8 cellular contexts compared by ENCODE assay signal in genomic region chr21:28993293-28993629, GRCh38. TPM values are rescaled to one million over a fixed set of nuclear protein-coding genes. Genes with fewer than 3 reads are reported as not detected.
DNase-seq lines count a peak whose midpoint lies in the region; ATAC-seq, FAIRE-seq and TF ChIP-seq lines count a peak whose summit lies in the region.

No MANE protein-coding gene starts in this region.

- ATAC-seq in Panc1 = no peak
- no peak for ATAC-seq in GM19395 (IDR thresholded peaks at IDR 0.05; ENCODE audit: unreplicated experiment)

- dilution Hi-C loops in endothelial cell of umbilical vein (cut with MboI; ENCODE audit: extremely low pct_ligation_motif_present, low sequenced_read_pairs) = no loop called here

- H3K9ac ChIP-seq in endothelial cell of umbilical vein (replicated peaks; ENCODE audit: extremely low read depth, insufficient read depth, low read length) = peak overlapping the region; percentile 6

- no peaks in the 10 kb centered on the region for H3K9me1 ChIP-seq in endothelial cell of umbilical vein (replicated peaks; ENCODE audit: control insufficient read depth, extremely low read depth, insufficient read depth, low read length)

- no peak for TF ChIP-seq POLR2A in endothelial cell of umbilical vein (IDR thresholded peaks at IDR 0.05; ENCODE audit: low read depth, low read length)
- TF ChIP-seq POLR2A in ovary (IDR thresholded peaks at IDR 0.05) = no peak

- POLR2A ChIA-PET in CD8-positive, alpha-beta memory T cell (lab: Charles Lee) = interaction anchor here (0.7 to 3.4 kb wide), 13 partner anchors 8 to 307 kb away, joined by 3 to 65 read pairs (median 5); partner anchors contain the start of genes CCT8, RWDD2B and USP16
- POLR2A ChIA-PET in Panc1 (lab: Charles Lee) (interaction anchor here (0.8 to 0.9 kb wide), 2 partner anchors 10 to 31 kb away, joined by 3 to 24 read pairs; partner anchors contain the start of gene USP16), endothelial cell of umbilical vein (lab: Charles Lee) (interaction anchor here (1.1 to 1.3 kb wide), 2 partner anchors 9 to 31 kb away, joined by 7 to 19 read pairs; partner anchors contain the start of gene USP16)

- CTCF ChIA-PET in CD8-positive, alpha-beta memory T cell (lab: Charles Lee) = interaction anchor here (0.7 to 1.6 kb wide), 7 partner anchors 9 to 84 kb away, joined by 3 to 12 read pairs (median 5); no protein-coding TSS in a partner anchor
- CTCF ChIA-PET in Panc1 (lab: Charles Lee) (no interaction called here), endothelial cell of umbilical vein (lab: Charles Lee) (interaction anchor here (0.8 to 1.9 kb wide), 3 partner anchors 9 to 29 kb away, joined by 3 to 9 read pairs (median 4); no protein-coding TSS in a partner anchor)

- H3K79me2 ChIP-seq in endothelial cell of umbilical vein (ENCODE audit: control insufficient read depth, insufficient read depth, low read length) = peaks cover 36% of the 10 kb centered on the region

- no peaks in the 10 kb centered on the region for H3K27me3 Mint-ChIP-seq in CD8-positive, alpha-beta memory T cell

- peaks cover 34% of the 10 kb centered on the region for H3K4me1 ChIP-seq in CD8-positive, alpha-beta memory T cell (ENCODE audit: insufficient read depth, low read length)
- H3K4me1 ChIP-seq in Panc1 (ENCODE audit: control insufficient read depth, insufficient read depth, low read length) = peaks cover 5% of the 10 kb centered on the region; the same call in 1 of the 2 replicates
- H3K4me1 ChIP-seq in endothelial cell of umbilical vein (ENCODE audit: control insufficient read depth, extremely low read depth, insufficient read depth, low read length) = peaks cover 13% of the 10 kb centered on the region
- H3K4me1 ChIP-seq in ovary (ENCODE audit: insufficient read depth) = peaks cover 3% of the 10 kb centered on the region

- TF ChIP-seq CTCF in Panc1 (IDR thresholded peaks at IDR 0.05) = no peak
- TF ChIP-seq CTCF in endothelial cell of umbilical vein (IDR thresholded peaks at IDR 0.05; ENCODE audit: extremely low read depth in 1 of 2, insufficient read depth in 1 of 2, low read depth in 1 of 2, low read length in 2 of 2) = no peak
- no peak for TF ChIP-seq CTCF in ovary (IDR thresholded peaks at IDR 0.05)

- peak overlapping the region; percentile 2 for H2AFZ ChIP-seq in endothelial cell of umbilical vein (ENCODE audit: low read depth, low read length)

- no peaks in the 10 kb centered on the region for H3K9me3 ChIP-seq in CD8-positive, alpha-beta memory T cell (ENCODE audit: low read length)
- H3K9me3 ChIP-seq in Panc1 (ENCODE audit: control insufficient read depth, insufficient read depth, low read depth, low read length) = no peaks in the 10 kb centered on the region
- H3K9me3 ChIP-seq in endothelial cell of umbilical vein (replicated peaks; ENCODE audit: control insufficient read depth, insufficient read depth, low read length) = no peaks in the 10 kb centered on the region
- no peaks in the 10 kb centered on the region for H3K9me3 ChIP-seq in ovary

- H3K4me3 Mint-ChIP-seq in CD8-positive, alpha-beta memory T cell = peak overlapping the region; percentile 85 to 97 (median 95)

- no peaks in the 10 kb centered on the region for H4K20me1 ChIP-seq in endothelial cell of umbilical vein (replicated peaks; ENCODE audit: control insufficient read depth, extremely low read depth, insufficient read depth, low read length)

- DNase-seq in CD8-positive, alpha-beta memory T cell = no peak
- DNase-seq in Panc1 (ENCODE audit: low read depth, low spot score) (no peak), endothelial cell of umbilical vein (ENCODE audit: low read depth, low spot score) (no peak), ovary (no peak), NCI-H2107 treated with DMSO at 0.1 percent for 48 hours (lab: John Stamatoyannopoulos, UW; ENCODE audit: unreplicated experiment) (no peak), putamen (ENCODE audit: low spot score) (no peak), Kasumi-1 (lab: John Stamatoyannopoulos, UW) (no peak)

- peak overlapping the region; percentile 88 for H3K4me3 ChIP-seq in CD8-positive, alpha-beta memory T cell (ENCODE audit: low read length)
- H3K4me3 ChIP-seq in Panc1 (ENCODE audit: low read depth in 2 of 2, low read length in 2 of 2) (peak overlapping the region; percentile 93 to 97), endothelial cell of umbilical vein (replicated peaks in 1 of 3; ENCODE audit: insufficient read depth in 1 of 3, low read depth in 1 of 3, low read length in 3 of 3) (peak overlapping the region in 2 of 3 experiments; percentile 18), ovary (peak overlapping the region; percentile 65)

- H3K9me3 Mint-ChIP-seq in CD8-positive, alpha-beta memory T cell = no peaks in the 10 kb centered on the region

- 29 to 38% (median 37%) methylated on average over 4 of the region's 4 CpGs for WGBS in ovary, 3 donors

- in situ Hi-C loops in Panc1 (cut with HindIII; ENCODE audit: low pct_unique_long_range_greater_than_20kb, low sequenced_read_pairs) = no loop called here

- intact Hi-C loops in Panc1 (cut with micrococcal nuclease; ENCODE audit: unreplicated experiment) = no loop called here
- intact Hi-C loops in endothelial cell of umbilical vein (cut with micrococcal nuclease) = loop anchor here (1.0 to 2.0 kb wide), 2 partner anchors 9 to 80 kb away; partner anchors contain the start of gene CCT8
- intact Hi-C loops in ovary (cut with DNase I) = no loop called here

- no peaks in the 10 kb centered on the region for H3K27me3 ChIP-seq in CD8-positive, alpha-beta memory T cell (ENCODE audit: insufficient read depth, low read length, poor library complexity, severe bottlenecking)
- H3K27me3 ChIP-seq in Panc1 (ENCODE audit: control insufficient read depth, insufficient read depth, low read length) = no peaks in the 10 kb centered on the region
- H3K27me3 ChIP-seq in endothelial cell of umbilical vein (ENCODE audit: control insufficient read depth in 2 of 2, insufficient read depth in 2 of 2, low read length in 2 of 2) = no peaks in the 10 kb centered on the region
- H3K27me3 ChIP-seq in ovary = no peaks in the 10 kb centered on the region

- TSS peak; percentile 99 for BruUV-seq in Panc1 (replicated peaks; lab: Mats Ljungman, UMichigan)
- BruUV-seq in endothelial cell of umbilical vein (replicated peaks; lab: Mats Ljungman, UMichigan) = TSS peak; percentile 99

- H3K4me1 Mint-ChIP-seq in CD8-positive, alpha-beta memory T cell = peaks cover 33 to 49% (median 48%) of the 10 kb centered on the region in 3 donors

- peak overlapping the region; percentile 78 to 100 (median 98) for H3K27ac Mint-ChIP-seq in CD8-positive, alpha-beta memory T cell

- peaks cover 0 to 22% (median 2%) of the 10 kb centered on the region in 3 donors for H3K36me3 Mint-ChIP-seq in CD8-positive, alpha-beta memory T cell

- no peak for FAIRE-seq in endothelial cell of umbilical vein (lab: Jason Lieb, UNC)

- H3K36me3 ChIP-seq in CD8-positive, alpha-beta memory T cell (ENCODE audit: insufficient read depth, low read length) = no peaks in the 10 kb centered on the region
- peaks cover 4% of the 10 kb centered on the region; the same call in 1 of the 2 replicates for H3K36me3 ChIP-seq in Panc1 (ENCODE audit: control insufficient read depth, insufficient read depth, low read length)
- no peaks in the 10 kb centered on the region for H3K36me3 ChIP-seq in endothelial cell of umbilical vein (ENCODE audit: control insufficient read depth in 2 of 2, extremely low read depth in 1 of 2, insufficient read depth in 2 of 2, low read length in 2 of 2)
- H3K36me3 ChIP-seq in ovary = no peaks in the 10 kb centered on the region

- H3K27ac ChIP-seq in CD8-positive, alpha-beta memory T cell (ENCODE audit: low read depth, low read length) = peak overlapping the region; percentile 91
- H3K27ac ChIP-seq in Panc1 (ENCODE audit: low read length) (peak overlapping the region; percentile 87), endothelial cell of umbilical vein (ENCODE audit: insufficient read depth, low read depth, low read length) (peak overlapping the region; percentile 52), ovary (peak overlapping the region in 1 of 2 donors; percentile 68)

- no peak for TF ChIP-seq EP300 in ovary (IDR thresholded peaks at IDR 0.05)

- peak overlapping the region; percentile 22 for H3K4me2 ChIP-seq in endothelial cell of umbilical vein (ENCODE audit: insufficient read depth, low read length)

RNA-seq across cellular contexts. Expression of gene LTN1, which starts 0.6 kb away (rescaled TPM):
- 10 to 100 TPM; 22.1 to 23.2 TPM for total RNA-seq in CD8-positive, alpha-beta memory T cell
- polyA plus RNA-seq in CD8-positive, alpha-beta memory T cell = 15.7 TPM
- total RNA-seq in Panc1 (2021; ENCODE audit: unreplicated experiment) (19.7 TPM), endothelial cell of umbilical vein (21.5 and 23.0 TPM in 2 replicates), ovary (10 to 100 TPM; 15.8 to 24.5 (median 18.9) TPM)
- polyA plus RNA-seq in Panc1 (2012; ENCODE audit: insufficient read length) = 6.0 TPM
- polyA plus RNA-seq in endothelial cell of umbilical vein (2.9 and 3.8 TPM in 2 replicates), ovary (1 to 10 TPM; 6.3 to 8.0 TPM)
- 3.3 and 3.7 TPM in 2 replicates for polyA plus RNA-seq in endothelial cell of umbilical vein (2011; cell fraction: cytosol; rRNA removed)
- 14.0 and 14.1 TPM in 2 replicates for polyA plus RNA-seq in endothelial cell of umbilical vein (2011; cell fraction: nucleus; rRNA removed)
- polyA plus RNA-seq in endothelial cell of umbilical vein (2012) = 14.9 and 17.1 TPM in 2 replicates
- 24.3 and 25.9 TPM in 2 replicates for polyA minus RNA-seq in endothelial cell of umbilical vein
- polyA minus RNA-seq in endothelial cell of umbilical vein (2011; cell fraction: cytosol; rRNA and poly(A)+ RNA removed) = 10.9 TPM
- 31.2 and 54.0 TPM in 2 replicates for polyA minus RNA-seq in endothelial cell of umbilical vein (2011; cell fraction: nucleus; rRNA and poly(A)+ RNA removed)

RNA-seq across cellular contexts. Expression of gene RWDD2B, which starts 25.9 kb away (rescaled TPM):
- total RNA-seq in CD8-positive, alpha-beta memory T cell = 10 to 100 TPM; 19.1 to 19.9 TPM
- 12.1 TPM for polyA plus RNA-seq in CD8-positive, alpha-beta memory T cell
- total RNA-seq in Panc1 (2021; ENCODE audit: unreplicated experiment) = 10.2 TPM
- 9.5 TPM for polyA plus RNA-seq in Panc1 (2012; ENCODE audit: insufficient read length)
- total RNA-seq in endothelial cell of umbilical vein = 15.8 and 16.4 TPM in 2 replicates
- polyA plus RNA-seq in endothelial cell of umbilical vein = 8.7 and 10.5 TPM in 2 replicates
- polyA plus RNA-seq in endothelial cell of umbilical vein (2011; cell fraction: cytosol; rRNA removed) = 14.2 and 16.3 TPM in 2 replicates
- polyA plus RNA-seq in endothelial cell of umbilical vein (2011; cell fraction: nucleus; rRNA removed) = 6.8 and 8.1 TPM in 2 replicates
- 18.6 and 21.2 TPM in 2 replicates for polyA plus RNA-seq in endothelial cell of umbilical vein (2012)
- polyA minus RNA-seq in endothelial cell of umbilical vein = 8.5 and 9.1 TPM in 2 replicates
- polyA minus RNA-seq in endothelial cell of umbilical vein (2011; cell fraction: cytosol; rRNA and poly(A)+ RNA removed) = 15.8 TPM
- polyA minus RNA-seq in endothelial cell of umbilical vein (2011; cell fraction: nucleus; rRNA and poly(A)+ RNA removed) = 1.9 and 4.3 TPM in 2 replicates
- 10 to 100 TPM in 2 of 7 donors, 1 to 10 TPM in 5; 3.3 to 15.8 (median 8.7) TPM for total RNA-seq in ovary
- 10 to 100 TPM; 10.1 to 30.6 TPM for polyA plus RNA-seq in ovary

RNA-seq across cellular contexts. Expression of gene USP16, which starts 31.2 kb away (rescaled TPM):
- 10 to 100 TPM; 55.7 to 55.9 TPM for total RNA-seq in CD8-positive, alpha-beta memory T cell
- 32.5 TPM for polyA plus RNA-seq in CD8-positive, alpha-beta memory T cell
- total RNA-seq in Panc1 (2021; ENCODE audit: unreplicated experiment) (26.6 TPM), endothelial cell of umbilical vein (29.3 and 31.3 TPM in 2 replicates), ovary (10 to 100 TPM; 25.9 to 46.6 (median 31.9) TPM)
- polyA plus RNA-seq in Panc1 (2012; ENCODE audit: insufficient read length) = 10.5 TPM
- polyA plus RNA-seq in endothelial cell of umbilical vein (4.0 and 5.9 TPM in 2 replicates), ovary (10 to 100 TPM; 25.5 to 27.8 TPM)
- polyA plus RNA-seq in endothelial cell of umbilical vein (2011; cell fraction: cytosol; rRNA removed) = 12.8 TPM in 2 replicates
- 27.1 and 38.2 TPM in 2 replicates for polyA plus RNA-seq in endothelial cell of umbilical vein (2011; cell fraction: nucleus; rRNA removed)
- polyA plus RNA-seq in endothelial cell of umbilical vein (2012) = 22.7 and 31.6 TPM in 2 replicates
- polyA minus RNA-seq in endothelial cell of umbilical vein = 10.8 and 11.6 TPM in 2 replicates
- 11.1 TPM for polyA minus RNA-seq in endothelial cell of umbilical vein (2011; cell fraction: cytosol; rRNA and poly(A)+ RNA removed)
- 14.8 and 20.9 TPM in 2 replicates for polyA minus RNA-seq in endothelial cell of umbilical vein (2011; cell fraction: nucleus; rRNA and poly(A)+ RNA removed)

Comparison
In these comparisons a context has a peak if more than half of its experiments do, and no peak if none do; other contexts are left out.
1. H3K4me3 ChIP-seq: peak in every context shown above with its lines; median percentile 95 in Panc1; 88 in CD8-positive, alpha-beta memory T cell; 65 in ovary; 18 in endothelial cell of umbilical vein.